16 cellular contexts compared by ENCODE assay signal in the genomic region with DNA sequence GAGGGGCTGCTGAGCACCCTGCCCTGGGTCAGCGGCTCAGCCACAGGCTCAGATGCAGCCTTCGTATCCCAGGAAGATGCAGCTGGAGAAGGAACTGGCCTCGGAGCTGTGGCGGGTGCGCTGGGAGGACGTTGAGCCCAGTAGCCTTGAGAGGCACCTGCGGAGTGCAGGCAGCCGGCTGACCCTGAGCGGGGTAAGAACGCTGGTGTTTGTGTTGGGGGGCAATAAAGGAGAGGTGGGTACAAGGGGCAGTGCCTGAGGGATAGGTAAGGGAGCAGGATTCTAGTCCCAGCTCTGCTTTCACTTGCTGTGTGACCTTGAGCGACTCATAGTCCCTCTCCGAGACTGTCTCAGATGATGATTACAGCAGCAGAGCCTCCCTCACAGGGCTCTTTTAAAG. TPM values are rescaled to one million over a fixed set of nuclear protein-coding genes. Genes with fewer than 3 reads are reported as not detected.
DNase-seq lines count a peak whose midpoint lies in the region; ATAC-seq and TF ChIP-seq lines count a peak whose summit lies in the region.
"Had no signal": no experiment of that assay in that cellular context is flagged by ENCODE, and none has a peak within 500 bp of the region (broad histone marks: within the 10 kb centered on the region; RNA-seq: fewer than 3 reads in every experiment).

No MANE protein-coding gene starts in this region.

- H3K36me3 ChIP-seq in NT2/D1 (ENCODE audit: insufficient read depth, insufficient read length, low read length), result peaks cover 3% of the 10 kb centered on the region
- H3K36me3 ChIP-seq in hepatocyte (replicated peaks; ENCODE audit: insufficient read depth, low read depth), result no peaks in the 10 kb centered on the region
- H3K36me3 ChIP-seq in brain microvascular endothelial cell (replicated peaks), result no peaks in the 10 kb centered on the region
- peaks cover 0 to 57% of the 10 kb centered on the region in 2 donors for H3K36me3 ChIP-seq in gastroesophageal sphincter

- H3K9me2 ChIP-seq in hepatocyte (replicated peaks; ENCODE audit: insufficient read depth), result no peaks in the 10 kb centered on the region

- no peaks in the 10 kb centered on the region for H4K20me1 ChIP-seq in hepatocyte (ENCODE audit: insufficient read depth, poor library complexity, severe bottlenecking)

- no peak overlapping the region for H3K4me2 ChIP-seq in hepatocyte

- no peak overlapping the region for H3K4me3 Mint-ChIP-seq in nephron progenitor cell
- H3K4me3 Mint-ChIP-seq: CD4-positive, alpha-beta T cell had no signal

- H3K27me3 ChIP-seq in NT2/D1 (ENCODE audit: insufficient read depth, insufficient read length) (peaks cover 20% of the 10 kb centered on the region), hepatocyte (peaks cover 20% of the 10 kb centered on the region), brain microvascular endothelial cell (replicated peaks) (peaks cover 14% of the 10 kb centered on the region), gastroesophageal sphincter (peaks cover 6% of the 10 kb centered on the region)

- peaks cover 27% of the 10 kb centered on the region for H3K4me1 ChIP-seq in NT2/D1 (ENCODE audit: insufficient read depth, insufficient read length)
- no peaks in the 10 kb centered on the region for H3K4me1 ChIP-seq in hepatocyte (ENCODE audit: insufficient read depth)
- H3K4me1 ChIP-seq in gastroesophageal sphincter, result peaks cover 0 to 4% (median 0%) of the 10 kb centered on the region in 3 donors
- H3K4me1 ChIP-seq: Caco-2 had no signal

- H3K27ac Mint-ChIP-seq in nephron progenitor cell, result peak overlapping the region; percentile 44
- H3K27ac Mint-ChIP-seq: CD4-positive, alpha-beta T cell had no signal

- TF ChIP-seq EP300 in gastroesophageal sphincter (IDR thresholded peaks at IDR 0.05), result no peak

- H3K9me3 ChIP-seq in NT2/D1 (ENCODE audit: insufficient read depth, low read length) (no peaks in the 10 kb centered on the region), hepatocyte (ENCODE audit: low read depth) (no peaks in the 10 kb centered on the region), gastroesophageal sphincter (no peaks in the 10 kb centered on the region)
- H3K9me3 ChIP-seq: Caco-2 had no signal

- H3K36me3 Mint-ChIP-seq in nephron progenitor cell (ENCODE audit: low read depth), result no peaks in the 10 kb centered on the region

- TF ChIP-seq CTCF in hepatocyte (IDR thresholded peaks at IDR 0.05; ENCODE audit: poor library complexity) (no peak), nephron progenitor cell (IDR thresholded peaks at IDR 0.05) (no peak), brain microvascular endothelial cell (IDR thresholded peaks at IDR 0.05; ENCODE audit: low read depth, low read length, missing control alignments) (no peak), gastroesophageal sphincter (IDR thresholded peaks at IDR 0.05) (no peak)

- H3K27ac ChIP-seq in hepatocyte (no peak overlapping the region), brain microvascular endothelial cell (no peak overlapping the region), gastroesophageal sphincter (no peak overlapping the region)
- H3K27ac ChIP-seq: C4-2B had no signal

- DNase-seq in NT2/D1 (ENCODE audit: low read depth, low spot score), result no peak
- DNase-seq in hepatocyte (ENCODE audit: low spot score), result peak; percentile 34
- no peak for DNase-seq in nephron progenitor cell
- DNase-seq in posterior vena cava (ENCODE audit: low spot score), result peak; percentile 54
- DNase-seq in brain microvascular endothelial cell, result no peak
- DNase-seq in Right ventricle myocardium inferior (ENCODE audit: missing footprints), result no peak
- DNase-seq in activated CD4-positive, alpha-beta T cell treated with anti-CD3 and anti-CD28 coated beads for 4 hours, result no peak
- DNase-seq: ACHN; AML-193; Caco-2; CD4-positive, alpha-beta T cell; GOT3; H7 had no signal

- 82% methylated on average over 12 of the region's 12 CpGs for WGBS in hepatocyte (ENCODE audit: low lambda C conversion rate, missing lambda C conversion rate)
- 100% methylated on average over 1 to 2 of the region's 12 CpGs for WGBS in gastroesophageal sphincter (ENCODE audit: low coverage in 1 of 2), 2 donors

- H3K4me1 Mint-ChIP-seq in nephron progenitor cell, result peaks cover 51% of the 10 kb centered on the region

- no peak overlapping the region for H2AFZ ChIP-seq in hepatocyte

- TF ChIP-seq POLR2A in gastroesophageal sphincter (IDR thresholded peaks at IDR 0.05), result no peak

- in situ Hi-C loops in brain microvascular endothelial cell (cut with HindIII; ENCODE audit: low pct_ligation_motif_present, low sequenced_read_pairs), result no loop called here

- H3K9ac ChIP-seq in NT2/D1 (ENCODE audit: insufficient read length, low read depth), result peak overlapping the region; percentile 37

- intact Hi-C loops in posterior vena cava (cut with DNase I), result loop anchor here (5.0 to 10.0 kb wide), 2 partner anchors 297 to 300 kb away; a partner anchor contains a TSS
- intact Hi-C loops in Right ventricle myocardium inferior (cut with DNase I), result no loop called here

- H3K9me3 Mint-ChIP-seq in nephron progenitor cell, result no peaks in the 10 kb centered on the region
- H3K9me3 Mint-ChIP-seq: CD4-positive, alpha-beta T cell had no signal

- no peak overlapping the region for H3K4me3 ChIP-seq in NT2/D1 (ENCODE audit: insufficient read length, low read depth)
- no peak overlapping the region for H3K4me3 ChIP-seq in hepatocyte
- H3K4me3 ChIP-seq in brain microvascular endothelial cell (ENCODE audit: low read depth, low read length), result no peak overlapping the region
- H3K4me3 ChIP-seq in gastroesophageal sphincter, result no peak overlapping the region

- peaks cover 36% of the 10 kb centered on the region for H3K27me3 Mint-ChIP-seq in nephron progenitor cell (ENCODE audit: low read depth, poor library complexity)

- no peaks in the 10 kb centered on the region for H3K79me2 ChIP-seq in hepatocyte

- ATAC-seq in gastroesophageal sphincter (no peak), Right ventricle myocardium inferior (no peak)
- ATAC-seq: HCT116 had no signal

RNA-seq across cellular contexts. Expression of a gene that starts 6.4 kb away (rescaled TPM):
- total RNA-seq in hepatocyte, result 2.5 and 2.8 TPM in 2 replicates
- polyA plus RNA-seq in hepatocyte, result 3.0 and 4.3 TPM in 2 replicates
- total RNA-seq in posterior vena cava, result 100 to 1,000 TPM; 107 to 119 TPM
- total RNA-seq in gastroesophageal sphincter, result 10 to 100 TPM; 36.7 to 57.0 (median 46.7) TPM
- total RNA-seq in Right ventricle myocardium inferior, result 14.6 TPM
- total RNA-seq: CD4-positive, alpha-beta T cell had no signal

RNA-seq across cellular contexts. Expression of a gene that starts 14.1 kb away (rescaled TPM):
- 173 and 191 TPM in 2 replicates for total RNA-seq in hepatocyte
- polyA plus RNA-seq in hepatocyte, result 177 and 178 TPM in 2 replicates
- total RNA-seq in posterior vena cava, result 10 to 100 TPM; 66.9 to 82.3 TPM
- total RNA-seq in gastroesophageal sphincter, result 10 to 100 TPM; 52.1 to 99.2 (median 79.3) TPM
- total RNA-seq in Right ventricle myocardium inferior, result 60.4 TPM

RNA-seq across cellular contexts. Expression of a gene that starts 26.4 kb away (rescaled TPM):
- total RNA-seq in hepatocyte, result 40.9 and 41.4 TPM in 2 replicates
- 63.2 and 68.4 TPM in 2 replicates for polyA plus RNA-seq in hepatocyte
- total RNA-seq in posterior vena cava, result 10 to 100 TPM; 30.3 to 31.2 TPM
- total RNA-seq in gastroesophageal sphincter, result 10 to 100 TPM; 58.9 to 77.4 (median 69.4) TPM
- total RNA-seq in Right ventricle myocardium inferior, result 64.0 TPM

RNA-seq across cellular contexts. Expression of a gene that starts 43.0 kb away (rescaled TPM):
- total RNA-seq in hepatocyte (39.1 and 42.3 TPM in 2 replicates), posterior vena cava (10 to 100 TPM; 41.4 to 49.0 TPM), gastroesophageal sphincter (10 to 100 TPM; 31.4 to 55.3 (median 43.5) TPM), Right ventricle myocardium inferior (33.0 TPM)
- polyA plus RNA-seq in hepatocyte, result 37.1 and 51.3 TPM in 2 replicates

RNA-seq across cellular contexts. Expression of a gene that starts 51.0 kb away (rescaled TPM):
- total RNA-seq in hepatocyte (56.2 and 65.5 TPM in 2 replicates), posterior vena cava (10 to 100 TPM; 44.5 to 47.3 TPM), gastroesophageal sphincter (10 to 100 TPM; 33.7 to 57.0 (median 42.2) TPM), Right ventricle myocardium inferior (72.1 TPM)
- 40.6 and 50.7 TPM in 2 replicates for polyA plus RNA-seq in hepatocyte

Comparison
In these comparisons a context has a peak if more than half of its experiments do, and no peak if none do; other contexts are left out.
1. DNase-seq: peak in hepatocyte (single experiment) and posterior vena cava (single experiment); none in NT2/D1 (single experiment), nephron progenitor cell (single experiment), brain microvascular endothelial cell (single experiment), Right ventricle myocardium inferior (single experiment) and activated CD4-positive, alpha-beta T cell treated with anti-CD3 and anti-CD28 coated beads for 4 hours (0 of 2).